In the genomic region with DNA sequence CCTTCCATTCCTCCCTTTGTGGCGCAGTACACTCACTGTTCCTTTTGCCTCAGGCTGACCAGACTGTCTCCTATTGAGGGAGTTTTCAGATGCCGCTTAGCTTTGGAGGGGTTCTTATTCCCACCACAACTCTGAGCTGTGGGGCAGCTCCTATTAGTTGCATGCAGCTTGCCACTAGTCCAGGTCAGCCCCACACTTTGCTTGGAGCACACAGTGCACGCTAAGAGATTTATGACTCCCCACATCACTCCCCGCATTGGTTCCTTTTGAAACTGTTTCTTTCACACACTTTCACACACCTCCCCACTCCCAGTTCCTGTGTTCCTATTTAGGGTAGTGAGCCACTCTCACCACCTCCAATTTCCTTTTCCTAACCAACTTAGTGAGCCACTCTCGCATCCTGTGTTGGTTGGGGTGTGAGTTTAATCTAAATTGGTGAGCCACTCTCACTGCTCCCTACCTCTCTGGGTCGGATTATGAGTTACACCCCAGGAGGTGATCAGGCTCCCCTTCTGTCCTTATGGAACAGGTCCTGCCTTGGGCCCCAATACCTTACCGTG, we compare ENCODE assay signal across 8 cellular contexts. TPM values are rescaled to one million over a fixed set of nuclear protein-coding genes. Genes with fewer than 3 reads are reported as not detected.
DNase-seq lines count a peak whose midpoint lies in the region; ATAC-seq and TF ChIP-seq lines count a peak whose summit lies in the region.

No MANE protein-coding gene starts in this region.

- H3K4me1 ChIP-seq in CD4-positive, CD25-positive, alpha-beta regulatory T cell (ENCODE audit: control insufficient read depth, insufficient read depth, low read length, poor library complexity, severe bottlenecking): peaks cover 16% of the 10 kb centered on the region
- peaks cover 0 to 14% (median 4%) of the 10 kb centered on the region in 4 donors for H3K4me1 ChIP-seq in transverse colon

- H3K4me3 ChIP-seq in CD4-positive, CD25-positive, alpha-beta regulatory T cell (ENCODE audit: low read depth, low read length): peak overlapping the region; percentile 76
- no peak overlapping the region for H3K4me3 ChIP-seq in transverse colon

- WGBS in transverse colon (ENCODE audit: low coverage in 1 of 2), 2 donors: 63 to 75% methylated on average over 4 to 7 of the region's 7 CpGs

- intact Hi-C loops in left colon (cut with DNase I, micrococcal nuclease) (no loop called here), transverse colon (cut with DNase I; ENCODE audit: low total_unique reads) (no loop called here)

- H3K4me1 Mint-ChIP-seq in CD4-positive, CD25-positive, alpha-beta regulatory T cell: peaks cover 10 to 28% (median 14%) of the 10 kb centered on the region in 4 donors
- H3K4me1 Mint-ChIP-seq in activated naive CD8-positive, alpha-beta T cell treated with anti-CD3 and anti-CD28 coated beads, Interleukin-2, amount 50 U/mL, for 24 hours: peaks cover 28% of the 10 kb centered on the region
- no peaks in the 10 kb centered on the region for H3K4me1 Mint-ChIP-seq in mesothelial cell of epicardium

- no peak for ATAC-seq in CD4-positive, CD25-positive, alpha-beta regulatory T cell (ENCODE audit: low read depth in 2 of 2)
- ATAC-seq in GM21360 (IDR thresholded peaks at IDR 0.05; ENCODE audit: unreplicated experiment) (peak; percentile 58), HG03565 (IDR thresholded peaks at IDR 0.05; ENCODE audit: unreplicated experiment) (peak; percentile 45), left colon (no peak), esophagus mucosa (no peak)
- ATAC-seq in activated naive CD8-positive, alpha-beta T cell treated with anti-CD3 and anti-CD28 coated beads, Interleukin-2, amount 50 U/mL, for 24 hours: peak; percentile 89

- H3K27ac ChIP-seq in CD4-positive, CD25-positive, alpha-beta regulatory T cell (ENCODE audit: insufficient read depth, low read length, poor library complexity, severe bottlenecking): no peak overlapping the region
- no peak overlapping the region for H3K27ac ChIP-seq in transverse colon

- peak overlapping the region; percentile 58 to 93 (median 91) for H3K27ac Mint-ChIP-seq in CD4-positive, CD25-positive, alpha-beta regulatory T cell
- peak overlapping the region; percentile 84 for H3K27ac Mint-ChIP-seq in activated naive CD8-positive, alpha-beta T cell treated with anti-CD3 and anti-CD28 coated beads, Interleukin-2, amount 50 U/mL, for 24 hours
- H3K27ac Mint-ChIP-seq in mesothelial cell of epicardium: no peak overlapping the region

- H3K9me3 ChIP-seq in CD4-positive, CD25-positive, alpha-beta regulatory T cell (ENCODE audit: control insufficient read depth in 2 of 2, low read length in 2 of 2): peaks cover 3 to 15% of the 10 kb centered on the region in 2 experiments
- H3K9me3 ChIP-seq in transverse colon: no peaks in the 10 kb centered on the region

- no peak for TF ChIP-seq POLR2A in transverse colon (IDR thresholded peaks at IDR 0.05)

- in situ Hi-C loops in transverse colon (cut with MboI; ENCODE audit: low pct_ligation_motif_present in 1 of 4, low pct_unique_long_range_greater_than_20kb in 1 of 4, low sequenced_read_pairs in 3 of 4): no loop called here

- H3K36me3 Mint-ChIP-seq in CD4-positive, CD25-positive, alpha-beta regulatory T cell: no peaks in the 10 kb centered on the region
- H3K36me3 Mint-ChIP-seq in activated naive CD8-positive, alpha-beta T cell treated with anti-CD3 and anti-CD28 coated beads, Interleukin-2, amount 50 U/mL, for 24 hours (ENCODE audit: low read depth): peaks cover 2% of the 10 kb centered on the region
- no peaks in the 10 kb centered on the region for H3K36me3 Mint-ChIP-seq in mesothelial cell of epicardium

- H3K9me3 Mint-ChIP-seq in CD4-positive, CD25-positive, alpha-beta regulatory T cell: peaks cover 0 to 8% (median 3%) of the 10 kb centered on the region in 7 donors
- peaks cover 15% of the 10 kb centered on the region for H3K9me3 Mint-ChIP-seq in activated naive CD8-positive, alpha-beta T cell treated with anti-CD3 and anti-CD28 coated beads, Interleukin-2, amount 50 U/mL, for 24 hours
- peaks cover 19% of the 10 kb centered on the region for H3K9me3 Mint-ChIP-seq in mesothelial cell of epicardium

- H3K27me3 ChIP-seq in CD4-positive, CD25-positive, alpha-beta regulatory T cell (ENCODE audit: control insufficient read depth, insufficient read depth, low read length): no peaks in the 10 kb centered on the region
- H3K27me3 ChIP-seq in transverse colon: no peaks in the 10 kb centered on the region

- peak in 1 of 3 donors; percentile 15 for DNase-seq in CD4-positive, CD25-positive, alpha-beta regulatory T cell
- DNase-seq in activated naive CD8-positive, alpha-beta T cell treated with anti-CD3 and anti-CD28 coated beads, Interleukin-2, amount 50 U/mL, for 24 hours: no peak
- DNase-seq in left colon (no peak), mesothelial cell of epicardium (ENCODE audit: low spot score in 2 of 2, unreplicated experiment in 2 of 2) (no peak), transverse colon (no peak)

- peaks cover 4% of the 10 kb centered on the region for H3K27me3 Mint-ChIP-seq in CD4-positive, CD25-positive, alpha-beta regulatory T cell
- H3K27me3 Mint-ChIP-seq in activated naive CD8-positive, alpha-beta T cell treated with anti-CD3 and anti-CD28 coated beads, Interleukin-2, amount 50 U/mL, for 24 hours: no peaks in the 10 kb centered on the region
- peaks cover 3% of the 10 kb centered on the region for H3K27me3 Mint-ChIP-seq in mesothelial cell of epicardium (ENCODE audit: low read depth)

- H3K4me3 Mint-ChIP-seq in CD4-positive, CD25-positive, alpha-beta regulatory T cell: peak overlapping the region; percentile 65 to 92 (median 85)
- H3K4me3 Mint-ChIP-seq in activated naive CD8-positive, alpha-beta T cell treated with anti-CD3 and anti-CD28 coated beads, Interleukin-2, amount 50 U/mL, for 24 hours: peak overlapping the region; percentile 75
- no peak overlapping the region for H3K4me3 Mint-ChIP-seq in mesothelial cell of epicardium

- TF ChIP-seq EP300 in transverse colon (IDR thresholded peaks at IDR 0.05; ENCODE audit: low read depth): no peak

- H3K36me3 ChIP-seq in CD4-positive, CD25-positive, alpha-beta regulatory T cell (ENCODE audit: control insufficient read depth, insufficient read depth, low read length): no peaks in the 10 kb centered on the region
- H3K36me3 ChIP-seq in transverse colon: no peaks in the 10 kb centered on the region

- TF ChIP-seq CTCF in mesothelial cell of epicardium (IDR thresholded peaks at IDR 0.05; ENCODE audit: unreplicated experiment) (no peak), transverse colon (IDR thresholded peaks at IDR 0.05) (no peak)

RNA-seq across cellular contexts. Expression of a gene that starts 10.4 kb away (rescaled TPM):
- 2.0 TPM for total RNA-seq in CD4-positive, CD25-positive, alpha-beta regulatory T cell
- polyA plus RNA-seq in CD4-positive, CD25-positive, alpha-beta regulatory T cell: 1 to 10 TPM; 1.4 to 6.9 (median 3.8) TPM
- total RNA-seq in left colon (1 to 10 TPM; 3.4 TPM), mesothelial cell of epicardium (6.1 to 7.3 TPM (median 6.7 TPM) in 3 replicates), esophagus mucosa (2.5 TPM), transverse colon (1 to 10 TPM in 2 of 4 donors, not detected in 2; 1.4 to 4.1 TPM)

RNA-seq across cellular contexts. Expression of a gene that starts 21.4 kb away (rescaled TPM):
- total RNA-seq in CD4-positive, CD25-positive, alpha-beta regulatory T cell: 0.81 TPM
- polyA plus RNA-seq in CD4-positive, CD25-positive, alpha-beta regulatory T cell: 1 to 10 TPM in 3 of 4 donors, under 1 TPM in 1; 0.75 to 2.6 (median 1.7) TPM
- total RNA-seq in left colon (1 to 10 TPM; 1.5 to 1.6 TPM), mesothelial cell of epicardium (8.9 to 9.5 TPM (median 9.2 TPM) in 3 replicates), esophagus mucosa (0.64 TPM), transverse colon (1 to 10 TPM; 1.4 to 8.2 (median 3.6) TPM)

RNA-seq across cellular contexts. Expression of a gene that starts 52.9 kb away (rescaled TPM):
- total RNA-seq in CD4-positive, CD25-positive, alpha-beta regulatory T cell: 18.6 TPM
- polyA plus RNA-seq in CD4-positive, CD25-positive, alpha-beta regulatory T cell: 10 to 100 TPM; 60.4 to 82.7 (median 76.0) TPM
- 10 to 100 TPM; 10.7 to 18.1 TPM for total RNA-seq in left colon
- 46.7 to 51.2 TPM (median 46.8 TPM) in 3 replicates for total RNA-seq in mesothelial cell of epicardium
- 16.8 TPM for total RNA-seq in esophagus mucosa
- total RNA-seq in transverse colon: 10 to 100 TPM in 3 of 4 donors, 1 to 10 TPM in 1; 9.7 to 38.6 (median 22.1) TPM

Comparison
In these comparisons a context has a peak if more than half of its experiments do, and no peak if none do; other contexts are left out.
1. ATAC-seq: peak in GM21360 (single experiment), HG03565 (single experiment) and activated naive CD8-positive, alpha-beta T cell treated with anti-CD3 and anti-CD28 coated beads, Interleukin-2, amount 50 U/mL, for 24 hours (single experiment); none in CD4-positive, CD25-positive, alpha-beta regulatory T cell (0 of 2), left colon (single experiment) and esophagus mucosa (single experiment).